Comparison of ENCODE assay signal across 25 cellular contexts in the genomic region with DNA sequence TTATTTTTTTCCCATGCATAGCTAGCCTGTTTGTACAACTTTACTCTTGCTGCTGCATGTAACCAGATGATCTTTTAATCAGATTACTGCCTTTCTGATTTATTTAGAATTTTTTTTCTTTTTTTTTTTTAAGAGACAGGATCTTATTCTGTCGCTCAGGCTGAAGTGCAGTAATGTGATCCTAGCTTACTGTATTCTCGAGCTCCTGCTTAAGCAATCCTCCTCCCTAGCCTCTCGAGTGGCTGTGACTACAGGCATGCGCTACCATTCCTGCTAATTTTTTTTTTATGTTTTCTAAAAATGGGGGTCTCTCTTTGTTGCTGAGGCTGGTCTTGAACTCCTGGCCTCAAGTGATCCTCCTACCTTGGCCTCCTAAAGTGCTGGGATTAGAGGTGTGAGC.
"Had no signal": no experiment of that assay in that cellular context is flagged by ENCODE, and none has a peak within 500 bp of the region (broad histone marks: within the 10 kb centered on the region; RNA-seq: fewer than 3 reads in every experiment).

No MANE protein-coding gene starts in this region.

- H3K27me3 ChIP-seq: MG63 had no signal

- DNase-seq: activated CD4-positive, alpha-beta T cell treated with anti-CD3 and anti-CD28 coated beads for 48 hours; activated CD4-positive, alpha-beta T cell treated with anti-CD3 and anti-CD28 coated beads, Interleukin-2, amount 50 U/mL, for 4 hours; activated CD4-positive, CD25-positive, alpha-beta regulatory T cell treated with anti-CD3 and anti-CD28 coated beads, Interleukin-2, amount 50 U/mL, for 72 hours; activated CD8-positive, alpha-beta T cell treated with anti-CD3 and anti-CD28 coated beads, Interleukin-2, amount 10 ng/mL, durations not matched to agents 7 days and 5 days; activated effector memory CD4-positive, alpha-beta T cell treated with Interleukin-2 at 50 U/mL for 16 hours; activated naive CD4-positive, alpha-beta T cell; activated T-cell treated with anti-CD3 and anti-CD28 coated beads, Interleukin-2, amount 50 U/mL, for 24 hours; amygdala; MG63; MV-4-11; NCI-H1092 treated with DMSO at 0.1 percent for 48 hours; NCI-H1417 treated with DMSO at 0.1 percent for 48 hours; NCI-H1694; NCI-H2029; NCI-H2107; NCI-H2227 treated with DMSO at 0.1 percent for 48 hours; NCI-H446 treated with DMSO at 0.1 percent for 48 hours; NCI-H524 treated with DMSO at 0.1 percent for 48 hours; NCI-H748 treated with DMSO at 0.1 percent for 48 hours; SIG-M5; SW 1271 had no signal

- H3K9me3 ChIP-seq: MG63 had no signal

- H3K4me2 ChIP-seq: KMS-11 had no signal

- ATAC-seq: activated CD8-positive, alpha-beta T cell treated with anti-CD3 and anti-CD28 coated beads, Interleukin-2, amount 10 ng/mL, durations not matched to agents 7 days and 5 days; activated naive CD4-positive, alpha-beta T cell treated with anti-CD3 and anti-CD28 coated beads, Interleukin-2, amount 50 U/mL, for 72 hours; WTC11 had no signal

- H3K4me3 ChIP-seq: MG63, SK-N-MC had no signal

- H3K27ac ChIP-seq: KMS-11, SK-N-MC had no signal
